Comparison of ENCODE assay signal across 1 cellular context in genomic region chr3:149245738-149246451, GRCh38.
TF ChIP-seq lines count a peak whose summit lies in the region.

No MANE protein-coding gene starts in this region.

TF ChIP-seq in WTC11, 78 proteins besides CTCF, POLR2A, EP300 and RAD21 (continued from another document):
- TF ChIP-seq, protein P1, sequence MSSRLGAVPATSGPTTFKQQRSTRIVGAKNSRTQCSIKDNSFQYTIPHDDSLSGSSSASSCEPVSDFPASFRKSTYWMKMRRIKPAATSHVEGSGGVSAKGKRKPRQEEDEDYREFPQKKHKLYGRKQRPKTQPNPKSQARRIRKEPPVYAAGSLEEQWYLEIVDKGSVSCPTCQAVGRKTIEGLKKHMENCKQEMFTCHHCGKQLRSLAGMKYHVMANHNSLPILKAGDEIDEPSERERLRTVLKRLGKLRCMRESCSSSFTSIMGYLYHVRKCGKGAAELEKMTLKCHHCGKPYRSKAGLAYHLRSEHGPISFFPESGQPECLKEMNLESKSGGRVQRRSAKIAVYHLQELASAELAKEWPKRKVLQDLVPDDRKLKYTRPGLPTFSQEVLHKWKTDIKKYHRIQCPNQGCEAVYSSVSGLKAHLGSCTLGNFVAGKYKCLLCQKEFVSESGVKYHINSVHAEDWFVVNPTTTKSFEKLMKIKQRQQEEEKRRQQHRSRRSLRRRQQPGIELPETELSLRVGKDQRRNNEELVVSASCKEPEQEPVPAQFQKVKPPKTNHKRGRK (CRISPR knock-in tag; IDR thresholded peaks at IDR 0.05; ENCODE audit: borderline replicate concordance), result no peak
- no peak for TF ChIP-seq ZBTB43 (CRISPR knock-in tag; IDR thresholded peaks at IDR 0.05)
- TF ChIP-seq ZNF317 (CRISPR knock-in tag; IDR thresholded peaks at IDR 0.05; ENCODE audit: borderline replicate concordance, low read depth), result no peak
- no peak for TF ChIP-seq EMX1 (CRISPR knock-in tag; IDR thresholded peaks at IDR 0.05)
- no peak for TF ChIP-seq HMGA2 (CRISPR knock-in tag; IDR thresholded peaks at IDR 0.05)
- no peak for TF ChIP-seq CBFB (CRISPR knock-in tag; IDR thresholded peaks at IDR 0.05; ENCODE audit: low read depth)
- no peak for TF ChIP-seq GTF2I (CRISPR knock-in tag; conservative IDR thresholded peaks at IDR 0.05)
- TF ChIP-seq RORB (CRISPR knock-in tag; IDR thresholded peaks at IDR 0.05), result no peak
- TF ChIP-seq NR3C1 (CRISPR knock-in tag; conservative IDR thresholded peaks at IDR 0.05; ENCODE audit: low read depth), result no peak
- TF ChIP-seq, protein P2, sequence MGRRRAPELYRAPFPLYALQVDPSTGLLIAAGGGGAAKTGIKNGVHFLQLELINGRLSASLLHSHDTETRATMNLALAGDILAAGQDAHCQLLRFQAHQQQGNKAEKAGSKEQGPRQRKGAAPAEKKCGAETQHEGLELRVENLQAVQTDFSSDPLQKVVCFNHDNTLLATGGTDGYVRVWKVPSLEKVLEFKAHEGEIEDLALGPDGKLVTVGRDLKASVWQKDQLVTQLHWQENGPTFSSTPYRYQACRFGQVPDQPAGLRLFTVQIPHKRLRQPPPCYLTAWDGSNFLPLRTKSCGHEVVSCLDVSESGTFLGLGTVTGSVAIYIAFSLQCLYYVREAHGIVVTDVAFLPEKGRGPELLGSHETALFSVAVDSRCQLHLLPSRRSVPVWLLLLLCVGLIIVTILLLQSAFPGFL (CRISPR knock-in tag; IDR thresholded peaks at IDR 0.05; ENCODE audit: borderline replicate concordance), result no peak
- no peak for TF ChIP-seq E2F1 (CRISPR knock-in tag; IDR thresholded peaks at IDR 0.05)
